1 cellular context compared by ENCODE assay signal in the genomic region with DNA sequence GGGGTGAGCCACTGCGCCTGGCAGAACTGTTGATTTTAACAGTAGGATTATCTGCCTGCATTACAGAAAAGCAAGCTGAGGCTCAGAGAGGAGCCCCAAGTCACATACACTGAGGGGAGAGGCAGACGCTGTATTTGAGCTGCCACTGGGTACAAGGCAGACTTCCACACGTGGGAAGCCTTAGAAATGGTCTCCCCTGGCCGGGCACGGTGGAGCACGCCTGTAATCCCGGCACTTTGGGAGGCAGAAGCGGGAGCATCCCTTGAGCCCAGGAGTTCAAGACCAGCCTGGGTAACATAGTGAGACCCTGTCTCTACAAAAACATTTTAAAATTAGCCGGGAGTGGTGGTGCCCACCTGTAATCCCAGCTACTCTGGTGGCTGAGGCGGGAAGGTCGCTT.
TF ChIP-seq lines count a peak whose summit lies in the region.

No MANE protein-coding gene starts in this region.

TF ChIP-seq in HCT116, 20 proteins besides CTCF, POLR2A, EP300 and RAD21 (continued from another document):
- TF ChIP-seq, protein P1, sequence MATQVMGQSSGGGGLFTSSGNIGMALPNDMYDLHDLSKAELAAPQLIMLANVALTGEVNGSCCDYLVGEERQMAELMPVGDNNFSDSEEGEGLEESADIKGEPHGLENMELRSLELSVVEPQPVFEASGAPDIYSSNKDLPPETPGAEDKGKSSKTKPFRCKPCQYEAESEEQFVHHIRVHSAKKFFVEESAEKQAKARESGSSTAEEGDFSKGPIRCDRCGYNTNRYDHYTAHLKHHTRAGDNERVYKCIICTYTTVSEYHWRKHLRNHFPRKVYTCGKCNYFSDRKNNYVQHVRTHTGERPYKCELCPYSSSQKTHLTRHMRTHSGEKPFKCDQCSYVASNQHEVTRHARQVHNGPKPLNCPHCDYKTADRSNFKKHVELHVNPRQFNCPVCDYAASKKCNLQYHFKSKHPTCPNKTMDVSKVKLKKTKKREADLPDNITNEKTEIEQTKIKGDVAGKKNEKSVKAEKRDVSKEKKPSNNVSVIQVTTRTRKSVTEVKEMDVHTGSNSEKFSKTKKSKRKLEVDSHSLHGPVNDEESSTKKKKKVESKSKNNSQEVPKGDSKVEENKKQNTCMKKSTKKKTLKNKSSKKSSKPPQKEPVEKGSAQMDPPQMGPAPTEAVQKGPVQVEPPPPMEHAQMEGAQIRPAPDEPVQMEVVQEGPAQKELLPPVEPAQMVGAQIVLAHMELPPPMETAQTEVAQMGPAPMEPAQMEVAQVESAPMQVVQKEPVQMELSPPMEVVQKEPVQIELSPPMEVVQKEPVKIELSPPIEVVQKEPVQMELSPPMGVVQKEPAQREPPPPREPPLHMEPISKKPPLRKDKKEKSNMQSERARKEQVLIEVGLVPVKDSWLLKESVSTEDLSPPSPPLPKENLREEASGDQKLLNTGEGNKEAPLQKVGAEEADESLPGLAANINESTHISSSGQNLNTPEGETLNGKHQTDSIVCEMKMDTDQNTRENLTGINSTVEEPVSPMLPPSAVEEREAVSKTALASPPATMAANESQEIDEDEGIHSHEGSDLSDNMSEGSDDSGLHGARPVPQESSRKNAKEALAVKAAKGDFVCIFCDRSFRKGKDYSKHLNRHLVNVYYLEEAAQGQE (IDR thresholded peaks at IDR 0.05; ENCODE audit: low read depth), result no peak
- no peak for TF ChIP-seq CBX3 (IDR thresholded peaks at IDR 0.05; ENCODE audit: low read depth)
